ENCODE assay signal across 8 cellular contexts in genomic region chr11:9716275-9717039, GRCh38. TPM values are rescaled to one million over a fixed set of nuclear protein-coding genes. Genes with fewer than 3 reads are reported as not detected.
DNase-seq lines count a peak whose midpoint lies in the region; ATAC-seq and TF ChIP-seq lines count a peak whose summit lies in the region.

No MANE protein-coding gene starts in this region.

- CTCF ChIA-PET in activated CD8-positive, alpha-beta T cell treated with anti-CD3 and anti-CD28 coated beads for 36 hours (lab: Charles Lee), result interaction anchor here (0.9 to 2.0 kb wide), 5 partner anchors 10 to 257 kb away, joined by 3 to 6 read pairs (median 3); no protein-coding TSS in a partner anchor
- CTCF ChIA-PET in CD4-positive, alpha-beta memory T cell (lab: Charles Lee; ENCODE audit: partially characterized antibody), result interaction anchor here (2.0 to 2.1 kb wide), 2 partner anchors 10 to 103 kb away, joined by 4 to 5 read pairs; no protein-coding TSS in a partner anchor
- CTCF ChIA-PET in RWPE1 (lab: Yijun Ruan, JAX), result interaction anchor here (0.6 to 1.5 kb wide), 4 partner anchors 9 to 967 kb away, joined by 3 to 4 read pairs (median 4); no protein-coding TSS in a partner anchor

- ATAC-seq in GM19452 (IDR thresholded peaks at IDR 0.05; ENCODE audit: unreplicated experiment), result peak; percentile 80
- peak; percentile 66 for ATAC-seq in HG03457 (IDR thresholded peaks at IDR 0.05; ENCODE audit: unreplicated experiment)
- peak; percentile 58 for ATAC-seq in activated CD8-positive, alpha-beta T cell treated with anti-CD3 and anti-CD28 coated beads for 36 hours

- no peak for DNase-seq in activated CD8-positive, alpha-beta T cell treated with anti-CD3 and anti-CD28 coated beads for 36 hours
- peak; percentile 15 to 23 for DNase-seq in hippocampal formation (lab: John Stamatoyannopoulos, UW)
- DNase-seq in CD4-positive, alpha-beta memory T cell, result no peak
- no peak for DNase-seq in NCI-H748 treated with DMSO at 0.1 percent for 48 hours (lab: John Stamatoyannopoulos, UW)
- DNase-seq in RWPE1 (ENCODE audit: low spot score), result no peak

- H3K9me3 ChIP-seq in BLaER1, result peaks cover 20% of the 10 kb centered on the region
- no peaks in the 10 kb centered on the region for H3K9me3 ChIP-seq in CD4-positive, alpha-beta memory T cell (ENCODE audit: control insufficient read depth in 1 of 2, low read length in 2 of 2)

- H3K36me3 Mint-ChIP-seq in activated CD8-positive, alpha-beta T cell treated with anti-CD3 and anti-CD28 coated beads for 36 hours (ENCODE audit: low read depth), result peaks cover 14% of the 10 kb centered on the region
- peaks cover 3 to 5% of the 10 kb centered on the region in 2 donors for H3K36me3 Mint-ChIP-seq in CD4-positive, alpha-beta memory T cell

- peaks cover 2% of the 10 kb centered on the region for H3K27me3 Mint-ChIP-seq in activated CD8-positive, alpha-beta T cell treated with anti-CD3 and anti-CD28 coated beads for 36 hours
- peaks cover 2 to 3% of the 10 kb centered on the region in 2 donors for H3K27me3 Mint-ChIP-seq in CD4-positive, alpha-beta memory T cell

- H3K27ac ChIP-seq in BLaER1 (peak overlapping the region; percentile 8; the same call in 1 of the 2 replicates), RWPE1 (no peak overlapping the region)
- no peak overlapping the region for H3K27ac ChIP-seq in CD4-positive, alpha-beta memory T cell (ENCODE audit: low read depth, low read length)

- H3K4me3 ChIP-seq in BLaER1, result no peak overlapping the region
- no peak overlapping the region for H3K4me3 ChIP-seq in CD4-positive, alpha-beta memory T cell (ENCODE audit: low read length in 2 of 2)

- peaks cover 26% of the 10 kb centered on the region for H3K36me3 ChIP-seq in BLaER1
- no peaks in the 10 kb centered on the region for H3K36me3 ChIP-seq in CD4-positive, alpha-beta memory T cell (ENCODE audit: insufficient read depth, low read length)

- peaks cover 23% of the 10 kb centered on the region for H3K4me1 Mint-ChIP-seq in activated CD8-positive, alpha-beta T cell treated with anti-CD3 and anti-CD28 coated beads for 36 hours (ENCODE audit: low read depth)
- H3K4me1 Mint-ChIP-seq in CD4-positive, alpha-beta memory T cell, result peaks cover 9 to 13% (median 11%) of the 10 kb centered on the region in 4 donors

- no peak overlapping the region for H3K4me3 Mint-ChIP-seq in activated CD8-positive, alpha-beta T cell treated with anti-CD3 and anti-CD28 coated beads for 36 hours
- H3K4me3 Mint-ChIP-seq in CD4-positive, alpha-beta memory T cell, result no peak overlapping the region

- peak overlapping the region; percentile 16 for H3K27ac Mint-ChIP-seq in activated CD8-positive, alpha-beta T cell treated with anti-CD3 and anti-CD28 coated beads for 36 hours
- H3K27ac Mint-ChIP-seq in CD4-positive, alpha-beta memory T cell, result peak overlapping the region in 1 of 7 donors; percentile 4

- no peak overlapping the region for H3K9ac ChIP-seq in BLaER1

- peaks cover 47% of the 10 kb centered on the region for H3K4me1 ChIP-seq in BLaER1
- no peaks in the 10 kb centered on the region for H3K4me1 ChIP-seq in CD4-positive, alpha-beta memory T cell (ENCODE audit: insufficient read depth, low read length)

- intact Hi-C loops in activated CD8-positive, alpha-beta T cell treated with anti-CD3 and anti-CD28 coated beads for 36 hours (cut with micrococcal nuclease), result no loop called here
- intact Hi-C loops in CD4-positive, alpha-beta memory T cell (cut with micrococcal nuclease), result no loop called here

- no peaks in the 10 kb centered on the region for H4K20me1 ChIP-seq in BLaER1

- H3K4me2 ChIP-seq in BLaER1, result peak overlapping the region; percentile 50

- POLR2A ChIA-PET in activated CD8-positive, alpha-beta T cell treated with anti-CD3 and anti-CD28 coated beads for 36 hours (lab: Charles Lee), result no interaction called here
- POLR2A ChIA-PET in CD4-positive, alpha-beta memory T cell (lab: Charles Lee; ENCODE audit: partially characterized antibody), result interaction anchor here (0.6 kb wide), 1 partner anchor 42 kb away, joined by 3 read pairs; no protein-coding TSS in a partner anchor
- POLR2A ChIA-PET in RWPE1 (lab: Yijun Ruan, JAX; ENCODE audit: low non-redundant PET), result interaction anchor here (0.7 kb wide), 1 partner anchor 27 kb away, joined by 3 read pairs; no protein-coding TSS in a partner anchor

- H3K27me3 ChIP-seq in BLaER1, result no peaks in the 10 kb centered on the region
- no peaks in the 10 kb centered on the region for H3K27me3 ChIP-seq in CD4-positive, alpha-beta memory T cell (ENCODE audit: insufficient read depth, low read length)

- no peak for TF ChIP-seq CTCF in activated CD8-positive, alpha-beta T cell treated with anti-CD3 and anti-CD28 coated beads for 36 hours (IDR thresholded peaks at IDR 0.05)
- TF ChIP-seq CTCF in RWPE1 (conservative IDR thresholded peaks at IDR 0.05; ENCODE audit: low read depth), result no peak

- H3K9me3 Mint-ChIP-seq in activated CD8-positive, alpha-beta T cell treated with anti-CD3 and anti-CD28 coated beads for 36 hours, result peaks cover 7% of the 10 kb centered on the region
- peaks cover 0 to 4% (median 0%) of the 10 kb centered on the region in 8 donors for H3K9me3 Mint-ChIP-seq in CD4-positive, alpha-beta memory T cell

RNA-seq across cellular contexts. Expression of gene SWAP70, which starts 52.6 kb away (rescaled TPM):
- 1 to 10 TPM; 8.9 to 9.6 TPM for total RNA-seq in activated CD8-positive, alpha-beta T cell treated with anti-CD3 and anti-CD28 coated beads for 36 hours
- 1 to 10 TPM; 4.7 to 5.2 TPM for total RNA-seq in CD4-positive, alpha-beta memory T cell
- polyA plus RNA-seq in CD4-positive, alpha-beta memory T cell, result 1 to 10 TPM; 2.2 to 6.6 TPM

Comparison
In these comparisons a context has a peak if more than half of its experiments do, and no peak if none do; other contexts are left out.
1. DNase-seq: peak in hippocampal formation (2 of 2); none in activated CD8-positive, alpha-beta T cell treated with anti-CD3 and anti-CD28 coated beads for 36 hours (single experiment), CD4-positive, alpha-beta memory T cell (0 of 5), NCI-H748 treated with DMSO at 0.1 percent for 48 hours (single experiment) and RWPE1 (single experiment).
2. Peak in every context shown above with its lines, with median percentiles within 50 percentile points of each other: ATAC-seq.